ENCODE assay signal across 10 cellular contexts in genomic region chr15:74245342-74245931, GRCh38. TPM values are rescaled to one million over a fixed set of nuclear protein-coding genes. Genes with fewer than 3 reads are reported as not detected.
DNase-seq lines count a peak whose midpoint lies in the region; ATAC-seq, FAIRE-seq and TF ChIP-seq lines count a peak whose summit lies in the region.
"Had no signal": no experiment of that assay in that cellular context is flagged by ENCODE, and none has a peak within 500 bp of the region (broad histone marks: within the 10 kb centered on the region; RNA-seq: fewer than 3 reads in every experiment).

No MANE protein-coding gene starts in this region.

- no peaks in the 10 kb centered on the region for H3K27me3 ChIP-seq in WERI-Rb-1 (ENCODE audit: insufficient read depth, low read depth, severe bottlenecking)
- H3K27me3 ChIP-seq in iPS-20b (ENCODE audit: insufficient read depth, low read length) = peaks cover 25% of the 10 kb centered on the region
- H3K27me3 ChIP-seq in suprapubic skin = peaks cover 34% of the 10 kb centered on the region

- TF ChIP-seq EP300 in suprapubic skin (IDR thresholded peaks at IDR 0.05) = no peak

- TF ChIP-seq CTCF in D721Med (IDR thresholded peaks at IDR 0.05; ENCODE audit: insufficient read depth, missing control alignments) = no peak
- 0 out of 2 replicates have a peak, but pooled peaks have one; percentile 9 for TF ChIP-seq CTCF in WERI-Rb-1 (IDR thresholded peaks at IDR 0.05; ENCODE audit: low read depth, low read length)
- no peak for TF ChIP-seq CTCF in suprapubic skin (IDR thresholded peaks at IDR 0.05)

- peak; percentile 85 for DNase-seq in D721Med (ENCODE audit: insufficient read length, low spot score)
- DNase-seq in NCI-H128 (lab: John Stamatoyannopoulos, UW; ENCODE audit: unreplicated experiment) = peak; percentile 90
- DNase-seq in WERI-Rb-1 = peak; percentile 90
- DNase-seq in kidney glomerular epithelial cell (lab: John Stamatoyannopoulos, UW) = no peak
- DNase-seq in HCEC 1CT = no peak
- DNase-seq in suprapubic skin (ENCODE audit: low spot score in 2 of 2) = no peak
- DNase-seq: uterus had no signal

- 9% methylated on average over 7 of the region's 36 CpGs for WGBS in suprapubic skin

- FAIRE-seq in D721Med (lab: Jason Lieb, UNC) = no peak

- H3K9ac ChIP-seq in iPS-20b (ENCODE audit: low read depth, low read length) = no peak overlapping the region; the same call in 1 of the 2 replicates
- H3K9ac ChIP-seq: parathyroid adenoma had no signal

- no peak for ATAC-seq in HG03280 (IDR thresholded peaks at IDR 0.05; ENCODE audit: unreplicated experiment)

- peak overlapping the region; percentile 35 for H3K4me3 ChIP-seq in WERI-Rb-1 (ENCODE audit: low read depth, low read length)
- peak overlapping the region; percentile 57 for H3K4me3 ChIP-seq in iPS-20b (ENCODE audit: low read length)
- H3K4me3 ChIP-seq in suprapubic skin = no peak overlapping the region
- H3K4me3 ChIP-seq: uterus had no signal

- H3K36me3 ChIP-seq in WERI-Rb-1 (no peaks in the 10 kb centered on the region), iPS-20b (ENCODE audit: insufficient read depth, low read depth, low read length) (no peaks in the 10 kb centered on the region), suprapubic skin (no peaks in the 10 kb centered on the region)
- H3K36me3 ChIP-seq: uterus had no signal

- peaks cover 12% of the 10 kb centered on the region; the same call in 1 of the 2 replicates for H3K4me1 ChIP-seq in iPS-20b (ENCODE audit: insufficient read depth, low read length)
- H3K4me1 ChIP-seq in suprapubic skin = peaks cover 17% of the 10 kb centered on the region
- H3K4me1 ChIP-seq: uterus had no signal

- H3K9me3 ChIP-seq in WERI-Rb-1 (ENCODE audit: severe bottlenecking) = no peaks in the 10 kb centered on the region
- H3K9me3 ChIP-seq in iPS-20b (ENCODE audit: insufficient read depth, low read depth, low read length) = no peaks in the 10 kb centered on the region
- no peaks in the 10 kb centered on the region for H3K9me3 ChIP-seq in suprapubic skin
- H3K9me3 ChIP-seq: uterus had no signal

- no peak for TF ChIP-seq POLR2A in suprapubic skin (IDR thresholded peaks at IDR 0.05)

- H3K27ac ChIP-seq in WERI-Rb-1 = peak overlapping the region; percentile 85
- H3K27ac ChIP-seq in iPS-20b (ENCODE audit: low read length) = no peak overlapping the region
- no peak overlapping the region for H3K27ac ChIP-seq in suprapubic skin
- H3K27ac ChIP-seq: parathyroid adenoma, uterus had no signal

RNA-seq across cellular contexts. Expression of gene CCDC33, which starts 9.3 kb away (rescaled TPM):
- under 1 TPM in 1 of 4 donors, not detected in 3; 0.60 TPM for total RNA-seq in suprapubic skin

RNA-seq across cellular contexts. Expression of gene STRA6, which starts 42.9 kb away (rescaled TPM):
- under 1 TPM in 2 of 4 donors, not detected in 2; 0.26 to 0.39 TPM for total RNA-seq in suprapubic skin

Comparison
In these comparisons a context has a peak if more than half of its experiments do, and no peak if none do; other contexts are left out.
1. DNase-seq: peak in D721Med (single experiment), NCI-H128 (single experiment) and WERI-Rb-1 (single experiment); none in kidney glomerular epithelial cell (single experiment), HCEC 1CT (single experiment) and suprapubic skin (0 of 2).